ENCODE assay signal across 8 cellular contexts in genomic region chr17:47099987-47100711, GRCh38.
DNase-seq lines count a peak whose midpoint lies in the region; ATAC-seq, FAIRE-seq and TF ChIP-seq lines count a peak whose summit lies in the region.

No MANE protein-coding gene starts in this region.

- peak overlapping the region; percentile 84 for H3K9ac ChIP-seq in astrocyte (ENCODE audit: low read length)
- H3K9ac ChIP-seq in rectal smooth muscle tissue (ENCODE audit: low read length) = peak overlapping the region; percentile 88

- WGBS in aorta, 2 donors = 1% methylated on average over 33 to 42 of the region's 42 CpGs

- H3K4me1 Mint-ChIP-seq in T-helper 2 cell treated with Interferon-gamma antibody and Interleukin-4, amounts not matched to agents 5 μg/mL and 100 μg/mL, for 36 hours (ENCODE audit: low read depth) = peaks cover 13% of the 10 kb centered on the region
- H3K4me1 Mint-ChIP-seq in astrocyte (ENCODE audit: low read depth, unreplicated experiment) = peaks cover 3% of the 10 kb centered on the region

- H3K79me2 ChIP-seq in astrocyte (ENCODE audit: insufficient read depth, low read length) = peaks cover 13% of the 10 kb centered on the region

- peak overlapping the region; percentile 100 for H3K4me3 Mint-ChIP-seq in T-helper 2 cell treated with Interferon-gamma antibody and Interleukin-4, amounts not matched to agents 5 μg/mL and 100 μg/mL, for 36 hours
- peak overlapping the region; percentile 100 for H3K4me3 Mint-ChIP-seq in astrocyte (ENCODE audit: unreplicated experiment)

- no peak for TF ChIP-seq CTCF in astrocyte (IDR thresholded peaks at IDR 0.05; ENCODE audit: insufficient read depth, low read depth, low read length)

- peaks cover 4% of the 10 kb centered on the region for H3K36me3 Mint-ChIP-seq in T-helper 2 cell treated with Interferon-gamma antibody and Interleukin-4, amounts not matched to agents 5 μg/mL and 100 μg/mL, for 36 hours (ENCODE audit: low read depth)
- H3K36me3 Mint-ChIP-seq in astrocyte (ENCODE audit: low read depth, unreplicated experiment) = no peaks in the 10 kb centered on the region

- H3K4me1 ChIP-seq in astrocyte (ENCODE audit: insufficient read depth, low read length) (peaks cover 2% of the 10 kb centered on the region), rectal smooth muscle tissue (ENCODE audit: control insufficient read depth, insufficient read depth, low read length) (no peaks in the 10 kb centered on the region), aorta (ENCODE audit: control insufficient read depth in 1 of 2, insufficient read depth in 2 of 2, low read length in 2 of 2) (peaks cover 0 to 3% of the 10 kb centered on the region in 2 donors)

- FAIRE-seq in astrocyte (lab: Jason Lieb, UNC) = no peak

- intact Hi-C loops in aorta (cut with DNase I) = no loop called here

- H3K4me3 ChIP-seq in astrocyte (ENCODE audit: insufficient read depth, low read depth, low read length) (peak overlapping the region; percentile 80), rectal smooth muscle tissue (ENCODE audit: low read length) (peak overlapping the region; percentile 78), aorta (ENCODE audit: low read length in 2 of 2) (peak overlapping the region; percentile 70 to 94)

- peak overlapping the region; percentile 28 for H3K27ac ChIP-seq in astrocyte (ENCODE audit: low read depth, low read length)
- H3K27ac ChIP-seq in rectal smooth muscle tissue (ENCODE audit: low read depth, low read length) = peak overlapping the region; percentile 56
- H3K27ac ChIP-seq in aorta (ENCODE audit: low read depth in 1 of 2, low read length in 2 of 2) = peak overlapping the region in 1 of 2 donors; percentile 46

- peak; percentile 72 for TF ChIP-seq POLR2A in GM18505 (IDR thresholded peaks at IDR 0.05; ENCODE audit: borderline replicate concordance, extremely low read depth, insufficient read depth, insufficient read length)

- peak overlapping the region; percentile 92 for H3K4me2 ChIP-seq in astrocyte (ENCODE audit: low read length)

- H3K36me3 ChIP-seq in astrocyte (ENCODE audit: insufficient read depth, low read length) = no peaks in the 10 kb centered on the region
- no peaks in the 10 kb centered on the region for H3K36me3 ChIP-seq in rectal smooth muscle tissue (ENCODE audit: control insufficient read depth, insufficient read depth, low read length)
- H3K36me3 ChIP-seq in aorta (ENCODE audit: control insufficient read depth in 1 of 2, insufficient read depth in 2 of 2, low read length in 1 of 2) = no peaks in the 10 kb centered on the region

- H3K9me3 ChIP-seq in astrocyte (ENCODE audit: insufficient read depth, low read depth, low read length) = no peaks in the 10 kb centered on the region
- H3K9me3 ChIP-seq in aorta (ENCODE audit: control insufficient read depth, low read length) = no peaks in the 10 kb centered on the region

- no peaks in the 10 kb centered on the region for H3K27me3 ChIP-seq in astrocyte (ENCODE audit: insufficient read depth, low read length)
- no peaks in the 10 kb centered on the region for H3K27me3 ChIP-seq in rectal smooth muscle tissue (ENCODE audit: control insufficient read depth, insufficient read depth, low read length)
- H3K27me3 ChIP-seq in aorta (ENCODE audit: control insufficient read depth in 1 of 2, insufficient read depth in 2 of 2, low read length in 1 of 2) = no peaks in the 10 kb centered on the region

- no peaks in the 10 kb centered on the region for H4K20me1 ChIP-seq in astrocyte (ENCODE audit: insufficient read depth, low read length)

- no peaks in the 10 kb centered on the region for H3K9me3 Mint-ChIP-seq in T-helper 2 cell treated with Interferon-gamma antibody and Interleukin-4, amounts not matched to agents 5 μg/mL and 100 μg/mL, for 36 hours
- H3K9me3 Mint-ChIP-seq in astrocyte (ENCODE audit: unreplicated experiment) = peaks cover 1% of the 10 kb centered on the region

- ATAC-seq in GM18505 (IDR thresholded peaks at IDR 0.05; ENCODE audit: unreplicated experiment) (peak; percentile 92), HG02970 (IDR thresholded peaks at IDR 0.05; ENCODE audit: low FRiP score, unreplicated experiment) (peak; percentile 89), aorta (ENCODE audit: low FRiP score) (peak; percentile 99)

- H2AFZ ChIP-seq in astrocyte (ENCODE audit: low read depth, low read length) = peak overlapping the region; percentile 74

- DNase-seq in NCI-H187 treated with DMSO at 0.1 percent for 48 hours (lab: John Stamatoyannopoulos, UW) (peak; percentile 48), astrocyte (ENCODE audit: low read depth) (peak; percentile 63), hepatic stellate cell (ENCODE audit: low spot score) (peak; percentile 81), aorta (peak; percentile 95 to 97)
- peak; percentile 87 for DNase-seq in T-helper 2 cell treated with Interferon-gamma antibody and Interleukin-4, amounts not matched to agents 5 μg/mL and 100 μg/mL, for 36 hours (ENCODE audit: low spot score)

- peak overlapping the region; percentile 100 for H3K27ac Mint-ChIP-seq in T-helper 2 cell treated with Interferon-gamma antibody and Interleukin-4, amounts not matched to agents 5 μg/mL and 100 μg/mL, for 36 hours
- peak overlapping the region; percentile 89 for H3K27ac Mint-ChIP-seq in astrocyte (ENCODE audit: unreplicated experiment)

- H3K27me3 Mint-ChIP-seq in T-helper 2 cell treated with Interferon-gamma antibody and Interleukin-4, amounts not matched to agents 5 μg/mL and 100 μg/mL, for 36 hours (ENCODE audit: low read depth) = peaks cover 1% of the 10 kb centered on the region
- peaks cover 3% of the 10 kb centered on the region for H3K27me3 Mint-ChIP-seq in astrocyte (ENCODE audit: low read depth, unreplicated experiment)
